In the genomic region with DNA sequence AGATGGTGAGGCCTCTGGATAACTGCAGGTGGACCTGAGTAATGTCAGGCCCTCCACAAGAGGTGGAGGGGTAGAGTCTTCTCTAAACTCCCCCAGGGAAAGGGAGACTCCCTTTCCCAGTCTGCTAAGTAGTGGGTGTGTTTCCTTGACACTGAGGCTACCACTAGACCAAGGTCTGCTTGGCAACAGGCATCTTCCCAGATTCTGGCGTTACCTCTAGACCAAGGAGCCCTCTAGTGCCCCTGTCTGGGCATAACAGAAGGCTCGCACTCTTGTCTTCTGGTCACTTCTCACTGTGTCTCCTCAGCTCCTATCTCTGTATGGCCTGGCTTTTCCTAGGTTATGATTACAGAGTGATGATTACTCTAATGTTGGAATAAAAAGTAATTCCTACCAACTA, we compare ENCODE assay signal across 15 cellular contexts. TPM values are rescaled to one million over a fixed set of nuclear protein-coding genes. Genes with fewer than 3 reads are reported as not detected.
DNase-seq lines count a peak whose midpoint lies in the region; TF ChIP-seq lines count a peak whose summit lies in the region.
"Not testable (repeated sequence)": the region's sequence is repeated elsewhere in the genome, so short reads cannot be mapped to it uniquely, and the experiment has no call there.
"Had no signal": no experiment of that assay in that cellular context is flagged by ENCODE, and none has a peak within 500 bp of the region (broad histone marks: within the 10 kb centered on the region; RNA-seq: fewer than 3 reads in every experiment).

No MANE protein-coding gene starts in this region.

- not testable (repeated sequence) for H3F3A ChIP-seq in SK-N-SH (replicated peaks; ENCODE audit: insufficient read depth)

- TF ChIP-seq CTCF in AG04450 (IDR thresholded peaks at IDR 0.05; ENCODE audit: low read depth, low read length), result peak; percentile 54
- not testable (repeated sequence) for TF ChIP-seq CTCF in HEK293 (tag by site-specific recombination; IDR thresholded peaks at IDR 0.05)
- peak; percentile 1 for TF ChIP-seq CTCF in NB4 (IDR thresholded peaks at IDR 0.05; ENCODE audit: low read depth, low read length)
- peak; percentile 49 for TF ChIP-seq CTCF in SK-N-SH (IDR thresholded peaks at IDR 0.05)
- TF ChIP-seq CTCF in cardiac fibroblast (IDR thresholded peaks at IDR 0.05; ENCODE audit: low read depth, low read length), result peak; percentile 59
- TF ChIP-seq CTCF in fibroblast of villous mesenchyme (IDR thresholded peaks at IDR 0.05; ENCODE audit: insufficient read depth, low read depth, low read length), result peak; percentile 55

- H2AFZ ChIP-seq in SK-N-SH (ENCODE audit: low read depth), result not testable (repeated sequence)

- not testable (repeated sequence) for H3K27me3 ChIP-seq in AG04450 (ENCODE audit: control insufficient read depth, insufficient read depth, low read length); SK-N-SH (ENCODE audit: insufficient read depth)

- TF ChIP-seq EP300 in SK-N-SH (IDR thresholded peaks at IDR 0.05; ENCODE audit: borderline replicate concordance in 1 of 2, low read depth in 1 of 2, low read length in 1 of 2), result not testable (repeated sequence)

- H3K9ac ChIP-seq in SK-N-SH, result not testable (repeated sequence)

- not testable (repeated sequence) for H3K4me2 ChIP-seq in SK-N-SH

- peak; percentile 28; the same call in 1 of the 2 replicates for TF ChIP-seq RAD21 in SK-N-SH (IDR thresholded peaks at IDR 0.05; ENCODE audit: low read length)

- H3K9me2 ChIP-seq in SK-N-SH, result not testable (repeated sequence)

- H3K27ac ChIP-seq in AG04450 (ENCODE audit: low read depth, low read length); HEK293 (ENCODE audit: extremely low read depth, low read depth, low read length); SK-N-SH (ENCODE audit: low read depth in 2 of 2, low read length in 1 of 2): not testable (repeated sequence)

- POLR2A ChIA-PET in AG04450 (lab: Yijun Ruan, JAX); HEK293 (lab: Yijun Ruan, JAX); SK-N-SH (lab: Yijun Ruan, JAX): not testable (repeated sequence)

- WGBS in SK-N-SH (ENCODE audit: low lambda C conversion rate), result 49% methylated on average over 2 of the region's 2 CpGs

- H3K4me3 ChIP-seq in AG04450 (ENCODE audit: low read depth, low read length); HEK293 (ENCODE audit: low read depth, low read length); NB4 (ENCODE audit: low read depth, low read length); SK-N-SH (ENCODE audit: low read depth in 2 of 2, low read length in 1 of 2); cardiac fibroblast (replicated peaks in 1 of 2; ENCODE audit: low read depth in 2 of 2, low read length in 2 of 2); fibroblast of villous mesenchyme (ENCODE audit: low read depth, low read length): not testable (repeated sequence)

- not testable (repeated sequence) for H3K36me3 ChIP-seq in HEK293 (ENCODE audit: control insufficient read depth in 2 of 2, insufficient read depth in 1 of 2, low read length in 2 of 2); SK-N-SH (replicated peaks in 1 of 2; ENCODE audit: control insufficient read depth in 1 of 2, insufficient read depth in 2 of 2, low read length in 1 of 2)

- H3K79me2 ChIP-seq in SK-N-SH (ENCODE audit: insufficient read depth), result not testable (repeated sequence)

- TF ChIP-seq POLR2A in NB4 (IDR thresholded peaks at IDR 0.05; ENCODE audit: extremely low read depth, insufficient read length), result not testable (repeated sequence)

- not testable (repeated sequence) for H3K4me1 ChIP-seq in HEK293 (ENCODE audit: control insufficient read depth, insufficient read depth, low read length); SK-N-SH (ENCODE audit: control insufficient read depth in 1 of 2, insufficient read depth in 2 of 2, low read depth in 1 of 2, low read length in 1 of 2)

- CTCF ChIA-PET in AG04450 (lab: Charles Lee) (interaction anchor here (1.2 kb wide), 1 partner anchor 147 kb away, joined by 5 read pairs; no protein-coding TSS in a partner anchor), HEK293 (lab: Yijun Ruan, JAX) (interaction anchor here (0.8 to 1.8 kb wide), 5 partner anchors 13 to 291 kb away, joined by 3 to 6 read pairs (median 4); no protein-coding TSS in a partner anchor)
- CTCF ChIA-PET in SK-N-SH (lab: Yijun Ruan, JAX), result not testable (repeated sequence)

- not testable (repeated sequence) for H3K9me3 ChIP-seq in AG04450 (ENCODE audit: control insufficient read depth, insufficient read depth, low read length); HEK293 (ENCODE audit: control insufficient read depth, insufficient read depth, low read depth, low read length); SK-N-SH

- H4K20me1 ChIP-seq in SK-N-SH (ENCODE audit: insufficient read depth), result not testable (repeated sequence)

- DNase-seq in AG04450 (ENCODE audit: low read depth, low spot score), result peak; percentile 11
- peak; percentile 82 for DNase-seq in EL
- DNase-seq in NB4 (ENCODE audit: low read depth), result peak; percentile 0
- not testable (repeated sequence) for DNase-seq in SK-N-SH
- DNase-seq in cardiac fibroblast (ENCODE audit: low read depth in 2 of 2), result peak; percentile 11 to 70
- peak; percentile 50 for DNase-seq in fibroblast of villous mesenchyme (ENCODE audit: low read depth)
- DNase-seq in non-pigmented ciliary epithelial cell (ENCODE audit: low read depth), result peak; percentile 6

TF ChIP-seq in HEK293, 187 proteins besides CTCF, POLR2A, EP300 and RAD21:
- TF ChIP-seq SCRT2 (tag by site-specific recombination; IDR thresholded peaks at IDR 0.05), result peak; percentile 44; the same call in 1 of the 2 replicates
TF ChIP-seq in HEK293: peak in this region for 1; not testable (repeated sequence) for 186.

TF ChIP-seq in SK-N-SH, 30 proteins besides CTCF, POLR2A, EP300 and RAD21:
- TF ChIP-seq SMC3 (IDR thresholded peaks at IDR 0.05; ENCODE audit: low read depth, low read length), result peak; percentile 44

RNA-seq across cellular contexts. Expression of a gene that starts 5.4 kb away (rescaled TPM):
- polyA plus RNA-seq in AG04450 (2011; rRNA removed), result 0.11 TPM in 1 of 2 replicates, not detected in the other
- not detected in 2 replicates for polyA minus RNA-seq in AG04450 (2011; rRNA and poly(A)+ RNA removed)
- 0.08 and 0.15 TPM in 2 replicates for polyA plus RNA-seq in SK-N-SH (2012; rRNA removed)
- 0.18 and 0.21 TPM in 2 replicates for polyA plus RNA-seq in SK-N-SH (2012; cell fraction: cytosol; rRNA removed)
- 0.07 and 0.35 TPM in 2 replicates for polyA plus RNA-seq in SK-N-SH (2012; cell fraction: nucleus; rRNA removed)
- total RNA-seq in fibroblast of villous mesenchyme, result 0.43 TPM in 1 of 2 replicates, not detected in the other
- total RNA-seq: colonic mucosa, pancreas, Right ventricle myocardium inferior, sigmoid colon, T-cell, tibial nerve had no signal
- polyA plus RNA-seq: naive thymus-derived CD4-positive, alpha-beta T cell; pancreas; sigmoid colon had no signal

RNA-seq across cellular contexts. Expression of a gene that starts 50.9 kb away (rescaled TPM):
- polyA plus RNA-seq in AG04450 (2011; rRNA removed) (0.71 and 1.0 TPM in 2 replicates), SK-N-SH (2012; rRNA removed) (0.16 and 0.31 TPM in 2 replicates)
- polyA minus RNA-seq in AG04450 (2011; rRNA and poly(A)+ RNA removed), result not detected in 2 replicates
- 0.21 and 0.28 TPM in 2 replicates for polyA plus RNA-seq in SK-N-SH (2012; cell fraction: cytosol; rRNA removed)
- 0.16 and 0.45 TPM in 2 replicates for polyA plus RNA-seq in SK-N-SH (2012; cell fraction: nucleus; rRNA removed)
- 0.32 and 5.2 TPM in 2 replicates for total RNA-seq in fibroblast of villous mesenchyme
- total RNA-seq: colonic mucosa, pancreas, Right ventricle myocardium inferior, sigmoid colon, T-cell, tibial nerve had no signal
- polyA plus RNA-seq: naive thymus-derived CD4-positive, alpha-beta T cell; pancreas; sigmoid colon had no signal
